Comparison of ENCODE assay signal across 1 cellular context in the genomic region with DNA sequence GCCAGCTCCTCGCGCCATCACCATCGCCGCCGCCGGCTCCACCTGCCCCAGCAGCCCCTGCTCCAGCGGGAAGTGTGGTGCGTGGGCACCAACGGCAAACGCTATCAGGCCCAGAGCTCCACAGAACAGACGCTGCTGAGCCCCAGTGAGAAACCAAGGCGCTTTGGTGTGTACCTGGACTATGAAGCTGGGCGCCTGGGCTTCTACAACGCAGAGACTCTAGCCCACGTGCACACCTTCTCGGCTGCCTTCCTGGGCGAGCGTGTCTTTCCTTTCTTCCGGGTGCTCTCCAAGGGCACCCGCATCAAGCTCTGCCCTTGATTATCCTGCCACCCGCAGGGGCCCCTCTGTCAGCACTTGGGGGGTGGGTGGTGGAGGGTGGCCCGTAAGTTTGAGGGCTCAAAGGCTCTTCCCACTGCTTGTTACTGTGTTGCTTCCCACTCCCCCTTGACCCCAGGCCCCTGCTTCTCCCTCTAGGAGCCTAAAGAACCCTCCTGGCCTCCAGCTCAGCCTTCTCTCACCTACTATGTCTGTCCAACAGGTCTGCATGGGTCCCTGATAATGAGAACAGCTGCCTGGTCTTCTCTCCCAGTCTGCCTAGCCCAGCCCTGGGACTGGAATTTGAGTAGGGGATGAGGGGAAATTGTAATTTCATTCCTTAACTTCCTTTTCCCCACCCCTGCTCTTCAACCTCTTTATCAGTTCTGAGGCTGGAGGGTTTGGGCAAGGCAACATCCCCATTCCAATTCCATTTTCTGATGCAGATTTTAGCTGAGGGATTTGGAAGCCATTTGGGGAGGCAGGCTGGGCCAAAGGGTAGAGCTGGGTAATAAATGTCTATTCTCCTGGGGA.
A peak's percentile ranks its signal among the peaks of the same experiment; 100 is the strongest.
TF ChIP-seq lines count a peak whose summit lies in the region.

No MANE protein-coding gene starts in this region.

TF ChIP-seq in endothelial cell of umbilical vein, 7 proteins besides CTCF, POLR2A, EP300 and RAD21:
- TF ChIP-seq POLR2AphosphoS5 (IDR thresholded peaks at IDR 0.05; ENCODE audit: insufficient read depth, low read depth, low read length) (peak; percentile 46), EZH2 (IDR thresholded peaks at IDR 0.05; ENCODE audit: borderline replicate concordance, low read depth, low read length, severe bottlenecking) (no peak), JUN (IDR thresholded peaks at IDR 0.05; ENCODE audit: borderline replicate concordance, insufficient read depth, insufficient read length, low read depth) (no peak), GATA2 (IDR thresholded peaks at IDR 0.05; ENCODE audit: insufficient read depth, insufficient read length, low read depth, low read length) (no peak), FOS (IDR thresholded peaks at IDR 0.05; ENCODE audit: borderline replicate concordance, insufficient read depth, low read length) (no peak), MYC (IDR thresholded peaks at IDR 0.05; ENCODE audit: low read depth, low read length) (no peak)
